15 cellular contexts compared by ENCODE assay signal in the genomic region with DNA sequence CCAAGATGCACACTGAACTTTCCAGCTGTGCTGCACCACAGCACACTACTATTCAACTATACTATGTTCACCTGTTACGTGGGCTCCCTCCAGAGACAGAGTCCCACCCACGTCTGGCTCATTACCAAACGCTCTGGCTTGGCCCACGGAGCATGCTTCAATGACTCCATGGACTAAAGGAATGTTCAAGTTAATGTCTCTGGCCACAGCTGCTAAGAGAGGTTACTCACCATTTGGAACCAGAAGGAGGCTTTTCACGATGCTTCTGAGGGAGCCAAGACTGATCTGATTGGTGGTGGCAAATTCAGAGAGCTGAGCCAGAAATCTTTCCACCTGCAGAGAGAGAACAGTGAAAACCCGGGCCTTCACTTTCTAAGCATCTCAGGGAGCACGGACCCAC. TPM values are rescaled to one million over a fixed set of nuclear protein-coding genes. Genes with fewer than 3 reads are reported as not detected.
DNase-seq lines count a peak whose midpoint lies in the region; ATAC-seq and TF ChIP-seq lines count a peak whose summit lies in the region.
"Had no signal": no experiment of that assay in that cellular context is flagged by ENCODE, and none has a peak within 500 bp of the region (broad histone marks: within the 10 kb centered on the region; RNA-seq: fewer than 3 reads in every experiment).

No MANE protein-coding gene starts in this region.

- H3K4me3 Mint-ChIP-seq in CD4-positive, CD25-positive, alpha-beta regulatory T cell, result no peak overlapping the region
- H3K4me3 Mint-ChIP-seq in chondrocyte (ENCODE audit: unreplicated experiment), result no peak overlapping the region
- no peak overlapping the region for H3K4me3 Mint-ChIP-seq in nephron
- no peak overlapping the region for H3K4me3 Mint-ChIP-seq in naive thymus-derived CD4-positive, alpha-beta T cell
- H3K4me3 Mint-ChIP-seq in activated naive CD8-positive, alpha-beta T cell treated with anti-CD3 and anti-CD28 coated beads for 36 hours, result no peak overlapping the region
- H3K4me3 Mint-ChIP-seq in activated naive CD4-positive, alpha-beta T cell treated with anti-CD3 and anti-CD28 coated beads, Interleukin-2, amount 10 ng/mL, durations not matched to agents 7 days and 5 days, result no peak overlapping the region
- H3K4me3 Mint-ChIP-seq: activated CD4-positive, alpha-beta memory T cell treated with anti-CD3 and anti-CD28 coated beads for 36 hours had no signal

- no peak overlapping the region for H3K9ac ChIP-seq in HUES6 (ENCODE audit: low read length)

- H3K27me3 ChIP-seq in CD4-positive, CD25-positive, alpha-beta regulatory T cell (ENCODE audit: control insufficient read depth, insufficient read depth, low read length), result no peaks in the 10 kb centered on the region
- no peaks in the 10 kb centered on the region for H3K27me3 ChIP-seq in HUES6 (ENCODE audit: control insufficient read depth, insufficient read depth, low read length)
- H3K27me3 ChIP-seq in naive thymus-derived CD4-positive, alpha-beta T cell (ENCODE audit: control insufficient read depth in 2 of 2, insufficient read depth in 2 of 2, low read length in 2 of 2), result no peaks in the 10 kb centered on the region

- no peak overlapping the region for H3K4me3 ChIP-seq in CD4-positive, CD25-positive, alpha-beta regulatory T cell (ENCODE audit: low read depth, low read length)
- no peak overlapping the region for H3K4me3 ChIP-seq in HUES6 (ENCODE audit: low read depth, low read length)
- H3K4me3 ChIP-seq in naive thymus-derived CD4-positive, alpha-beta T cell (ENCODE audit: low read length), result no peak overlapping the region

- DNase-seq in CD4-positive, CD25-positive, alpha-beta regulatory T cell, result no peak
- no peak for DNase-seq in chondrocyte (ENCODE audit: low spot score)
- DNase-seq in naive thymus-derived CD4-positive, alpha-beta T cell, result no peak
- DNase-seq in activated naive CD8-positive, alpha-beta T cell treated with anti-CD3 and anti-CD28 coated beads for 36 hours, result no peak
- no peak for DNase-seq in activated naive CD4-positive, alpha-beta T cell treated with anti-CD3 and anti-CD28 coated beads, Interleukin-2, amount 10 ng/mL, durations not matched to agents 7 days and 5 days
- DNase-seq: activated CD4-positive, alpha-beta memory T cell treated with anti-CD3 and anti-CD28 coated beads for 36 hours; DMS153; glutamatergic neuron; NCI-H2171; SHP77 treated with DMSO at 0.1 percent for 48 hours; stimulated activated CD4-positive, alpha-beta T cell treated with anti-CD3 and anti-CD28 coated beads, Interleukin-2, amount 100 ng/mL, for 24 hours had no signal

- intact Hi-C loops in naive thymus-derived CD4-positive, alpha-beta T cell (cut with micrococcal nuclease), result no loop called here

- peaks cover 5 to 30% (median 16%) of the 10 kb centered on the region in 4 donors for H3K4me1 Mint-ChIP-seq in CD4-positive, CD25-positive, alpha-beta regulatory T cell
- H3K4me1 Mint-ChIP-seq in chondrocyte (ENCODE audit: low read depth), result peaks cover 29% of the 10 kb centered on the region
- H3K4me1 Mint-ChIP-seq in nephron, result peaks cover 19% of the 10 kb centered on the region
- H3K4me1 Mint-ChIP-seq in naive thymus-derived CD4-positive, alpha-beta T cell, result peaks cover 11 to 31% (median 28%) of the 10 kb centered on the region in 7 donors
- peaks cover 10% of the 10 kb centered on the region for H3K4me1 Mint-ChIP-seq in activated naive CD8-positive, alpha-beta T cell treated with anti-CD3 and anti-CD28 coated beads for 36 hours
- H3K4me1 Mint-ChIP-seq in activated naive CD4-positive, alpha-beta T cell treated with anti-CD3 and anti-CD28 coated beads, Interleukin-2, amount 10 ng/mL, durations not matched to agents 7 days and 5 days, result peaks cover 12% of the 10 kb centered on the region

- TF ChIP-seq CTCF in chondrocyte (IDR thresholded peaks at IDR 0.05) (no peak), nephron (IDR thresholded peaks at IDR 0.05; ENCODE audit: unreplicated experiment in 3 of 3) (no peak)

- H3K9me3 ChIP-seq in CD4-positive, CD25-positive, alpha-beta regulatory T cell (ENCODE audit: control insufficient read depth in 2 of 2, low read length in 2 of 2), result no peaks in the 10 kb centered on the region
- no peaks in the 10 kb centered on the region for H3K9me3 ChIP-seq in HUES6 (ENCODE audit: control insufficient read depth, insufficient read depth, low read depth, low read length)
- no peaks in the 10 kb centered on the region for H3K9me3 ChIP-seq in naive thymus-derived CD4-positive, alpha-beta T cell (ENCODE audit: control insufficient read depth in 2 of 3, low read length in 3 of 3)

- CTCF ChIA-PET in naive thymus-derived CD4-positive, alpha-beta T cell (lab: Charles Lee), result interaction anchor here (0.8 kb wide), 1 partner anchor 96 kb away, joined by 3 read pairs; no protein-coding TSS in a partner anchor
- CTCF ChIA-PET in activated naive CD4-positive, alpha-beta T cell treated with anti-CD3 and anti-CD28 coated beads, Interleukin-2, amount 10 ng/mL, durations not matched to agents 7 days and 5 days (lab: Charles Lee), result interaction anchor here (1.3 kb wide), 1 partner anchor 8 kb away, joined by 4 read pairs; no protein-coding TSS in a partner anchor

- H3K27me3 Mint-ChIP-seq in CD4-positive, CD25-positive, alpha-beta regulatory T cell, result no peaks in the 10 kb centered on the region
- H3K27me3 Mint-ChIP-seq in chondrocyte (ENCODE audit: low read depth), result no peaks in the 10 kb centered on the region
- H3K27me3 Mint-ChIP-seq in nephron (ENCODE audit: low read depth), result no peaks in the 10 kb centered on the region
- no peaks in the 10 kb centered on the region for H3K27me3 Mint-ChIP-seq in naive thymus-derived CD4-positive, alpha-beta T cell
- no peaks in the 10 kb centered on the region for H3K27me3 Mint-ChIP-seq in activated naive CD8-positive, alpha-beta T cell treated with anti-CD3 and anti-CD28 coated beads for 36 hours
- H3K27me3 Mint-ChIP-seq in activated naive CD4-positive, alpha-beta T cell treated with anti-CD3 and anti-CD28 coated beads, Interleukin-2, amount 10 ng/mL, durations not matched to agents 7 days and 5 days, result no peaks in the 10 kb centered on the region
- H3K27me3 Mint-ChIP-seq: activated CD4-positive, alpha-beta memory T cell treated with anti-CD3 and anti-CD28 coated beads for 36 hours had no signal

- peaks cover 25% of the 10 kb centered on the region for H3K36me3 ChIP-seq in CD4-positive, CD25-positive, alpha-beta regulatory T cell (ENCODE audit: control insufficient read depth, insufficient read depth, low read length)
- H3K36me3 ChIP-seq in HUES6 (ENCODE audit: control insufficient read depth, insufficient read depth, low read length), result peaks cover 33% of the 10 kb centered on the region
- H3K36me3 ChIP-seq in naive thymus-derived CD4-positive, alpha-beta T cell (ENCODE audit: control insufficient read depth in 2 of 3, insufficient read depth in 3 of 3, low read length in 3 of 3), result peaks cover 0 to 41% (median 3%) of the 10 kb centered on the region in 3 experiments

- peaks cover 19% of the 10 kb centered on the region for H3K4me1 ChIP-seq in CD4-positive, CD25-positive, alpha-beta regulatory T cell (ENCODE audit: control insufficient read depth, insufficient read depth, low read length, poor library complexity, severe bottlenecking)
- H3K4me1 ChIP-seq in HUES6 (ENCODE audit: control insufficient read depth, insufficient read depth, low read length), result peaks cover 11% of the 10 kb centered on the region
- H3K4me1 ChIP-seq in naive thymus-derived CD4-positive, alpha-beta T cell (ENCODE audit: control insufficient read depth in 2 of 2, insufficient read depth in 2 of 2, low read length in 2 of 2), result peaks cover 0 to 9% of the 10 kb centered on the region in 2 donors

- no peaks in the 10 kb centered on the region for H3K9me3 Mint-ChIP-seq in CD4-positive, CD25-positive, alpha-beta regulatory T cell
- no peaks in the 10 kb centered on the region for H3K9me3 Mint-ChIP-seq in chondrocyte (ENCODE audit: low read depth)
- no peaks in the 10 kb centered on the region for H3K9me3 Mint-ChIP-seq in nephron
- no peaks in the 10 kb centered on the region for H3K9me3 Mint-ChIP-seq in naive thymus-derived CD4-positive, alpha-beta T cell
- no peaks in the 10 kb centered on the region for H3K9me3 Mint-ChIP-seq in activated naive CD8-positive, alpha-beta T cell treated with anti-CD3 and anti-CD28 coated beads for 36 hours
- H3K9me3 Mint-ChIP-seq in activated naive CD4-positive, alpha-beta T cell treated with anti-CD3 and anti-CD28 coated beads, Interleukin-2, amount 10 ng/mL, durations not matched to agents 7 days and 5 days, result no peaks in the 10 kb centered on the region
- H3K9me3 Mint-ChIP-seq: activated CD4-positive, alpha-beta memory T cell treated with anti-CD3 and anti-CD28 coated beads for 36 hours had no signal

- ATAC-seq in CD4-positive, CD25-positive, alpha-beta regulatory T cell (ENCODE audit: low read depth in 2 of 2), result no peak
- no peak for ATAC-seq in naive thymus-derived CD4-positive, alpha-beta T cell
- no peak for ATAC-seq in HG02884 (IDR thresholded peaks at IDR 0.05; ENCODE audit: unreplicated experiment)
- ATAC-seq: HCT116 had no signal

- no peak overlapping the region for H3K27ac ChIP-seq in CD4-positive, CD25-positive, alpha-beta regulatory T cell (ENCODE audit: insufficient read depth, low read length, poor library complexity, severe bottlenecking)
- H3K27ac ChIP-seq in HUES6 (ENCODE audit: low read depth, low read length), result 0 out of 2 replicates have a peak overlapping the region, but pooled peaks have one; percentile 19
- no peak overlapping the region for H3K27ac ChIP-seq in naive thymus-derived CD4-positive, alpha-beta T cell (ENCODE audit: low read depth, low read length)

- H3K36me3 Mint-ChIP-seq in CD4-positive, CD25-positive, alpha-beta regulatory T cell, result peaks cover 25% of the 10 kb centered on the region
- peaks cover 21% of the 10 kb centered on the region for H3K36me3 Mint-ChIP-seq in chondrocyte (ENCODE audit: low read depth)
- peaks cover 38% of the 10 kb centered on the region for H3K36me3 Mint-ChIP-seq in nephron (ENCODE audit: low read depth)
- peaks cover 0 to 23% (median 20%) of the 10 kb centered on the region in 5 donors for H3K36me3 Mint-ChIP-seq in naive thymus-derived CD4-positive, alpha-beta T cell
- H3K36me3 Mint-ChIP-seq in activated naive CD8-positive, alpha-beta T cell treated with anti-CD3 and anti-CD28 coated beads for 36 hours, result peaks cover 2% of the 10 kb centered on the region
- H3K36me3 Mint-ChIP-seq in activated naive CD4-positive, alpha-beta T cell treated with anti-CD3 and anti-CD28 coated beads, Interleukin-2, amount 10 ng/mL, durations not matched to agents 7 days and 5 days, result peaks cover 39% of the 10 kb centered on the region

- peak overlapping the region in 2 of 3 donors; percentile 51 to 58 for H3K27ac Mint-ChIP-seq in CD4-positive, CD25-positive, alpha-beta regulatory T cell
- H3K27ac Mint-ChIP-seq in chondrocyte (ENCODE audit: unreplicated experiment) (peak overlapping the region; percentile 81), nephron (peak overlapping the region; percentile 43 to 52 (median 46))
- peak overlapping the region in 4 of 9 donors; percentile 30 to 66 (median 48) for H3K27ac Mint-ChIP-seq in naive thymus-derived CD4-positive, alpha-beta T cell
- no peak overlapping the region for H3K27ac Mint-ChIP-seq in activated naive CD8-positive, alpha-beta T cell treated with anti-CD3 and anti-CD28 coated beads for 36 hours
- no peak overlapping the region for H3K27ac Mint-ChIP-seq in activated naive CD4-positive, alpha-beta T cell treated with anti-CD3 and anti-CD28 coated beads, Interleukin-2, amount 10 ng/mL, durations not matched to agents 7 days and 5 days
- H3K27ac Mint-ChIP-seq: activated CD4-positive, alpha-beta memory T cell treated with anti-CD3 and anti-CD28 coated beads for 36 hours had no signal

- POLR2A ChIA-PET in naive thymus-derived CD4-positive, alpha-beta T cell (lab: Charles Lee), result interaction anchor here (0.8 to 0.9 kb wide), 2 partner anchors 9 to 15 kb away, joined by 3 to 5 read pairs; a partner anchor contains a TSS

RNA-seq across cellular contexts. Expression of a gene that starts 15.6 kb away (rescaled TPM):
- 52.3 TPM for total RNA-seq in CD4-positive, CD25-positive, alpha-beta regulatory T cell
- polyA plus RNA-seq in CD4-positive, CD25-positive, alpha-beta regulatory T cell, result 100 to 1,000 TPM; 120 to 157 (median 140) TPM
- 34.4 to 83.2 TPM (median 82.9 TPM) in 3 replicates for total RNA-seq in chondrocyte
- 10 to 100 TPM; 31.5 to 66.3 (median 40.3) TPM for total RNA-seq in naive thymus-derived CD4-positive, alpha-beta T cell
- 100 to 1,000 TPM; 141 TPM for polyA plus RNA-seq in naive thymus-derived CD4-positive, alpha-beta T cell
- 10 to 100 TPM; 31.2 to 31.5 TPM for total RNA-seq in activated naive CD8-positive, alpha-beta T cell treated with anti-CD3 and anti-CD28 coated beads for 36 hours

RNA-seq across cellular contexts. Expression of a gene that starts 34.5 kb away (rescaled TPM):
- 0.47 TPM for total RNA-seq in CD4-positive, CD25-positive, alpha-beta regulatory T cell
- polyA plus RNA-seq in CD4-positive, CD25-positive, alpha-beta regulatory T cell, result under 1 TPM in 1 of 4 donors, not detected in 3; 0.14 TPM
- 2.0 to 4.8 TPM (median 4.7 TPM) in 3 replicates for total RNA-seq in chondrocyte
- total RNA-seq in naive thymus-derived CD4-positive, alpha-beta T cell, result 1 to 10 TPM in 1 of 5 experiments, under 1 TPM in 4; 0.32 to 2.5 (median 0.66) TPM
- under 1 TPM; 0.33 to 0.72 TPM for polyA plus RNA-seq in naive thymus-derived CD4-positive, alpha-beta T cell
- 1 to 10 TPM; 2.6 TPM for total RNA-seq in activated naive CD8-positive, alpha-beta T cell treated with anti-CD3 and anti-CD28 coated beads for 36 hours

RNA-seq across cellular contexts. Expression of a gene that starts 53.9 kb away (rescaled TPM):
- total RNA-seq in CD4-positive, CD25-positive, alpha-beta regulatory T cell, result 0.30 TPM
- under 1 TPM in 2 of 4 donors, not detected in 2; 0.05 to 0.09 TPM for polyA plus RNA-seq in CD4-positive, CD25-positive, alpha-beta regulatory T cell
- total RNA-seq in chondrocyte, result 0.07 to 0.15 TPM in 2 of 3 replicates, not detected in the other
- total RNA-seq in naive thymus-derived CD4-positive, alpha-beta T cell, result 1 to 10 TPM in 1 of 5 experiments, under 1 TPM in 3, not detected in 1; 0.10 to 1.1 (median 0.44) TPM
- under 1 TPM in 1 of 2 donors, not detected in 1; 0.10 TPM for polyA plus RNA-seq in naive thymus-derived CD4-positive, alpha-beta T cell
- total RNA-seq in activated naive CD8-positive, alpha-beta T cell treated with anti-CD3 and anti-CD28 coated beads for 36 hours, result under 1 TPM in 1 of 2 experiments, not detected in 1; 0.04 TPM

Comparison
In these comparisons a context has a peak if more than half of its experiments do, and no peak if none do; other contexts are left out.
1. H3K27ac Mint-ChIP-seq: peak in CD4-positive, CD25-positive, alpha-beta regulatory T cell (2 of 3), chondrocyte (single experiment) and nephron (3 of 3); none in activated naive CD8-positive, alpha-beta T cell treated with anti-CD3 and anti-CD28 coated beads for 36 hours (single experiment) and activated naive CD4-positive, alpha-beta T cell treated with anti-CD3 and anti-CD28 coated beads, Interleukin-2, amount 10 ng/mL, durations not matched to agents 7 days and 5 days (single experiment).